30 cellular contexts compared by ENCODE assay signal in genomic region chr1:211641942-211642341, GRCh38. TPM values are rescaled to one million over a fixed set of nuclear protein-coding genes. Genes with fewer than 3 reads are reported as not detected.
"Had no signal": no experiment of that assay in that cellular context is flagged by ENCODE, and none has a peak within 500 bp of the region (broad histone marks: within the 10 kb centered on the region; RNA-seq: fewer than 3 reads in every experiment).

No MANE protein-coding gene starts in this region.

- DNase-seq: activated CD4-positive, alpha-beta memory T cell treated with anti-CD3 and anti-CD28 coated beads for 36 hours; activated CD4-positive, alpha-beta T cell treated with anti-CD3 and anti-CD28 coated beads, Interleukin-2, amount 10 ng/mL, durations not matched to agents 24 days and 14 days; activated CD4-positive, CD25-positive, alpha-beta regulatory T cell treated with anti-CD3 and anti-CD28 coated beads, Interleukin-2, amount 50 U/mL, for 72 hours; activated naive CD4-positive, alpha-beta T cell; activated T-cell treated with anti-CD3 and anti-CD28 coated beads, Interleukin-2, amount 50 U/mL, for 4 hours; anterior cingulate cortex; dermis blood vessel endothelial cell; effector CD8-positive, alpha-beta T cell; left lung; naive B cell; nephron progenitor cell; small intestine; stimulated activated CD4-positive, alpha-beta T cell treated with anti-CD3 and anti-CD28 coated beads, Interleukin-1b, Interleukin-23, amount 100 ng/mL, for 48 hours; stimulated activated CD4-positive, alpha-beta T cell treated with anti-CD3 and anti-CD28 coated beads, Interleukin-4, amount 100 ng/mL, for 4 hours; stimulated activated naive B cell treated with anti-CD40 and anti-IgM and Interleukin-4, amounts not matched to agents 10 μg/mL and 1 μg/mL and 100 μg/mL, for 72 hours; T-cell; tibial artery had no signal

- H3K36me3 ChIP-seq: left lung, neutrophil, sigmoid colon, suprapubic skin, tibial artery had no signal

- H3K27ac Mint-ChIP-seq: activated CD4-positive, alpha-beta memory T cell treated with anti-CD3 and anti-CD28 coated beads for 36 hours; activated CD4-positive, alpha-beta T cell treated with anti-CD3 and anti-CD28 coated beads, Interleukin-2, amount 10 ng/mL, durations not matched to agents 24 days and 14 days; activated naive CD4-positive, alpha-beta T cell treated with anti-CD3 and anti-CD28 coated beads, Interleukin-2, amount 50 U/mL, for 72 hours; activated T-helper 17 cell treated with anti-CD3 and anti-CD28 coated beads, Interleukin-2, amount 50 U/mL, for 72 hours; naive B cell; nephron progenitor cell; stimulated activated naive B cell treated with anti-CD40 and anti-IgM and Interleukin-4, amounts not matched to agents 10 μg/mL and 1 μg/mL and 100 μg/mL, for 72 hours; T-cell had no signal

- H3K36me3 Mint-ChIP-seq: activated CD4-positive, alpha-beta memory T cell treated with anti-CD3 and anti-CD28 coated beads for 36 hours; activated naive CD4-positive, alpha-beta T cell treated with anti-CD3 and anti-CD28 coated beads, Interleukin-2, amount 50 U/mL, for 72 hours; naive B cell; stimulated activated naive B cell treated with anti-CD40 and anti-IgM and Interleukin-4, amounts not matched to agents 10 μg/mL and 1 μg/mL and 100 μg/mL, for 72 hours; T-cell had no signal

- H3K4me3 Mint-ChIP-seq: activated CD4-positive, alpha-beta memory T cell treated with anti-CD3 and anti-CD28 coated beads for 36 hours; activated CD4-positive, alpha-beta T cell treated with anti-CD3 and anti-CD28 coated beads, Interleukin-2, amount 10 ng/mL, durations not matched to agents 24 days and 14 days; activated T-cell treated with anti-CD3 and anti-CD28 coated beads, Interleukin-2, amount 50 U/mL, for 4 hours; activated T-helper 17 cell treated with anti-CD3 and anti-CD28 coated beads, Interleukin-2, amount 50 U/mL, for 72 hours; central memory CD8-positive, alpha-beta T cell; nephron progenitor cell; stimulated activated naive B cell treated with anti-CD40 and anti-IgM and Interleukin-4, amounts not matched to agents 10 μg/mL and 1 μg/mL and 100 μg/mL, for 72 hours; T-cell had no signal

- ATAC-seq: activated naive CD4-positive, alpha-beta T cell treated with anti-CD3 and anti-CD28 coated beads, Interleukin-2, amount 50 U/mL, for 72 hours; activated T-cell treated with anti-CD3 and anti-CD28 coated beads, Interleukin-2, amount 50 U/mL, for 4 hours; activated T-helper 17 cell treated with anti-CD3 and anti-CD28 coated beads, Interleukin-2, amount 50 U/mL, for 72 hours; left lung; stimulated activated naive B cell treated with anti-CD40 and anti-IgM and Interleukin-4, amounts not matched to agents 10 μg/mL and 1 μg/mL and 100 μg/mL, for 72 hours; T-cell had no signal

- H3K4me3 ChIP-seq: left lung, lung, sigmoid colon, suprapubic skin, tibial artery had no signal

- H3K9me3 Mint-ChIP-seq: activated CD4-positive, alpha-beta memory T cell treated with anti-CD3 and anti-CD28 coated beads for 36 hours; activated CD4-positive, alpha-beta T cell treated with anti-CD3 and anti-CD28 coated beads, Interleukin-2, amount 10 ng/mL, durations not matched to agents 24 days and 14 days; activated naive CD4-positive, alpha-beta T cell treated with anti-CD3 and anti-CD28 coated beads, Interleukin-2, amount 50 U/mL, for 72 hours; activated T-cell treated with anti-CD3 and anti-CD28 coated beads, Interleukin-2, amount 50 U/mL, for 4 hours; activated T-helper 17 cell treated with anti-CD3 and anti-CD28 coated beads, Interleukin-2, amount 50 U/mL, for 72 hours; central memory CD8-positive, alpha-beta T cell; nephron progenitor cell; stimulated activated naive B cell treated with anti-CD40 and anti-IgM and Interleukin-4, amounts not matched to agents 10 μg/mL and 1 μg/mL and 100 μg/mL, for 72 hours; T-cell had no signal

- FAIRE-seq: bronchial epithelial cell, colon, frontal cortex, islet of Langerhans, small intestine, urothelium cell line had no signal

- H3K27ac ChIP-seq: left lung, neutrophil, sigmoid colon, suprapubic skin had no signal

- H3K27me3 Mint-ChIP-seq: activated CD4-positive, alpha-beta memory T cell treated with anti-CD3 and anti-CD28 coated beads for 36 hours; activated T-helper 17 cell treated with anti-CD3 and anti-CD28 coated beads, Interleukin-2, amount 50 U/mL, for 72 hours; central memory CD8-positive, alpha-beta T cell; T-cell had no signal

- H3K9me3 ChIP-seq: left lung, neutrophil, sigmoid colon, suprapubic skin, tibial artery had no signal

- H3K4me1 Mint-ChIP-seq: activated T-helper 17 cell treated with anti-CD3 and anti-CD28 coated beads, Interleukin-2, amount 50 U/mL, for 72 hours; naive B cell had no signal

- H3K27me3 ChIP-seq: left lung, sigmoid colon, suprapubic skin, tibial artery had no signal

RNA-seq across cellular contexts. Expression of gene NEK2, which starts 33.5 kb away (rescaled TPM):
- total RNA-seq: posterior vena cava had no signal
